In genomic region chr12:33605776-33606175, GRCh38 we compare ENCODE assay signal across 10 cellular contexts.
DNase-seq lines count a peak whose midpoint lies in the region; ATAC-seq and TF ChIP-seq lines count a peak whose summit lies in the region.
"Had no signal": no experiment of that assay in that cellular context is flagged by ENCODE, and none has a peak within 500 bp of the region (broad histone marks: within the 10 kb centered on the region; RNA-seq: fewer than 3 reads in every experiment).

No MANE protein-coding gene starts in this region.

- H3K27ac ChIP-seq in breast epithelium (no peak overlapping the region), endodermal cell (ENCODE audit: low read depth, low read length) (no peak overlapping the region), heart right ventricle (no peak overlapping the region)
- H3K27ac ChIP-seq: BLaER1, thoracic aorta had no signal

- TF ChIP-seq CTCF in MCF 10A (IDR thresholded peaks at IDR 0.05; ENCODE audit: unreplicated experiment) = peak; percentile 32
- peak in 1 of 3 donors; percentile 20 for TF ChIP-seq CTCF in breast epithelium (IDR thresholded peaks at IDR 0.05)
- peak; percentile 89 for TF ChIP-seq CTCF in endodermal cell (conservative IDR thresholded peaks at IDR 0.05)
- TF ChIP-seq CTCF in type B pancreatic cell (conservative IDR thresholded peaks at IDR 0.05) = peak; percentile 61
- TF ChIP-seq CTCF in heart right ventricle (IDR thresholded peaks at IDR 0.05) = peak in 3 of 9 donors; percentile 14 to 33 (median 31)

- no peaks in the 10 kb centered on the region for H3K4me1 ChIP-seq in breast epithelium
- no peaks in the 10 kb centered on the region for H3K4me1 ChIP-seq in endodermal cell (ENCODE audit: control insufficient read depth, insufficient read depth, low read length)
- H3K4me1 ChIP-seq in heart right ventricle = no peaks in the 10 kb centered on the region
- H3K4me1 ChIP-seq: BLaER1 had no signal

- no peak overlapping the region for H3K27ac Mint-ChIP-seq in MCF 10A (ENCODE audit: low read depth, unreplicated experiment)
- H3K27ac Mint-ChIP-seq in endodermal cell = no peak overlapping the region
- H3K27ac Mint-ChIP-seq in type B pancreatic cell = no peak overlapping the region

- H3K4me1 Mint-ChIP-seq in MCF 10A (ENCODE audit: insufficient read depth, unreplicated experiment) = no peaks in the 10 kb centered on the region
- peaks cover 15% of the 10 kb centered on the region for H3K4me1 Mint-ChIP-seq in endodermal cell
- no peaks in the 10 kb centered on the region for H3K4me1 Mint-ChIP-seq in type B pancreatic cell (ENCODE audit: unreplicated experiment)

- H3K4me3 ChIP-seq in breast epithelium = no peak overlapping the region
- H3K4me3 ChIP-seq in endodermal cell (ENCODE audit: low read length) = no peak overlapping the region
- no peak overlapping the region for H3K4me3 ChIP-seq in heart right ventricle
- H3K4me3 ChIP-seq: BLaER1, thoracic aorta had no signal

- 100% methylated on average over 1 of the region's 2 CpGs; no CpG with 5 or more reads in 1 of the 2 experiments for WGBS in endodermal cell (ENCODE audit: insufficient coverage in 1 of 2, insufficient read length in 1 of 2), 2 experiments
- 28 to 39% methylated on average over 2 of the region's 2 CpGs for WGBS in heart right ventricle, 2 donors

- H3K36me3 ChIP-seq in breast epithelium = no peaks in the 10 kb centered on the region
- H3K36me3 ChIP-seq in endodermal cell (ENCODE audit: control insufficient read depth, insufficient read depth, low read length) = no peaks in the 10 kb centered on the region
- no peaks in the 10 kb centered on the region for H3K36me3 ChIP-seq in heart right ventricle
- H3K36me3 ChIP-seq: BLaER1, thoracic aorta had no signal

- CTCF ChIA-PET in MCF 10A (lab: Yijun Ruan, JAX) = interaction anchor here (0.5 to 1.5 kb wide), 14 partner anchors 11 to 853 kb away, joined by 3 to 9 read pairs (median 4); partner anchors contain the start of gene YARS2

- H3K36me3 Mint-ChIP-seq in MCF 10A (ENCODE audit: insufficient read depth, unreplicated experiment) = no peaks in the 10 kb centered on the region
- no peaks in the 10 kb centered on the region for H3K36me3 Mint-ChIP-seq in endodermal cell (ENCODE audit: low read depth)
- no peaks in the 10 kb centered on the region for H3K36me3 Mint-ChIP-seq in type B pancreatic cell

- TF ChIP-seq POLR2A in breast epithelium (IDR thresholded peaks at IDR 0.05) = no peak

- H3K27me3 ChIP-seq in breast epithelium (no peaks in the 10 kb centered on the region), endodermal cell (ENCODE audit: control insufficient read depth, insufficient read depth, low read length, poor library complexity, severe bottlenecking) (no peaks in the 10 kb centered on the region), heart right ventricle (no peaks in the 10 kb centered on the region)
- H3K27me3 ChIP-seq: BLaER1 had no signal

- H3K9me3 Mint-ChIP-seq in MCF 10A (ENCODE audit: unreplicated experiment) (no peaks in the 10 kb centered on the region), endodermal cell (no peaks in the 10 kb centered on the region), type B pancreatic cell (no peaks in the 10 kb centered on the region)

- H3K9ac ChIP-seq in endodermal cell (ENCODE audit: extremely low read depth, low read length, poor library complexity, severe bottlenecking) = no peak overlapping the region
- H3K9ac ChIP-seq: BLaER1 had no signal

- intact Hi-C loops in MCF 10A (cut with micrococcal nuclease) = loop anchor here (1.0 kb wide), 1 partner anchor 658 kb away; no protein-coding TSS in a partner anchor
- intact Hi-C loops in breast epithelium (cut with DNase I; ENCODE audit: low total_unique reads) = no loop called here
- intact Hi-C loops in heart right ventricle (cut with DNase I) = no loop called here

- POLR2A ChIA-PET in MCF 10A (lab: Yijun Ruan, JAX) = interaction anchor here (0.6 kb wide), 1 partner anchor 8 kb away, joined by 3 read pairs; no protein-coding TSS in a partner anchor

- no peak overlapping the region for H3K4me3 Mint-ChIP-seq in MCF 10A (ENCODE audit: unreplicated experiment)
- no peak overlapping the region for H3K4me3 Mint-ChIP-seq in endodermal cell
- no peak overlapping the region for H3K4me3 Mint-ChIP-seq in type B pancreatic cell

- no peak for ATAC-seq in heart right ventricle

- DNase-seq in MCF 10A (ENCODE audit: unreplicated experiment) = peak; percentile 43
- no peak for DNase-seq in breast epithelium (ENCODE audit: low spot score in 2 of 2)
- peak; percentile 52 for DNase-seq in NCI-H748 (lab: John Stamatoyannopoulos, UW; ENCODE audit: unreplicated experiment)
- no peak for DNase-seq in endodermal cell
- no peak for DNase-seq in type B pancreatic cell (ENCODE audit: extremely low spot score, unreplicated experiment)
- no peak for DNase-seq in activated CD4-positive, alpha-beta T cell treated with anti-CD3 and anti-CD28 coated beads for 48 hours
- DNase-seq in heart right ventricle = no peak
- no peak for DNase-seq in DMS79 (lab: John Stamatoyannopoulos, UW)

- peaks cover 27% of the 10 kb centered on the region for H3K27me3 Mint-ChIP-seq in MCF 10A (ENCODE audit: insufficient read depth, unreplicated experiment)
- peaks cover 4% of the 10 kb centered on the region for H3K27me3 Mint-ChIP-seq in endodermal cell (ENCODE audit: insufficient read depth)
- H3K27me3 Mint-ChIP-seq in type B pancreatic cell = peaks cover 7% of the 10 kb centered on the region

- H3K9me3 ChIP-seq in breast epithelium (no peaks in the 10 kb centered on the region), endodermal cell (ENCODE audit: control insufficient read depth, low read length) (no peaks in the 10 kb centered on the region), heart right ventricle (no peaks in the 10 kb centered on the region)
- H3K9me3 ChIP-seq: BLaER1, thoracic aorta had no signal

- BruUV-seq in MCF 10A (replicated peaks; lab: Mats Ljungman, UMichigan) = no TSS peak

Comparison
In these comparisons a context has a peak if more than half of its experiments do, and no peak if none do; other contexts are left out.
1. DNase-seq: peak in MCF 10A (single experiment) and NCI-H748 (single experiment); none in breast epithelium (0 of 2), endodermal cell (single experiment), type B pancreatic cell (single experiment), activated CD4-positive, alpha-beta T cell treated with anti-CD3 and anti-CD28 coated beads for 48 hours (single experiment), heart right ventricle (0 of 2) and DMS79 (single experiment).